ENCODE assay signal across 14 cellular contexts in the genomic region with DNA sequence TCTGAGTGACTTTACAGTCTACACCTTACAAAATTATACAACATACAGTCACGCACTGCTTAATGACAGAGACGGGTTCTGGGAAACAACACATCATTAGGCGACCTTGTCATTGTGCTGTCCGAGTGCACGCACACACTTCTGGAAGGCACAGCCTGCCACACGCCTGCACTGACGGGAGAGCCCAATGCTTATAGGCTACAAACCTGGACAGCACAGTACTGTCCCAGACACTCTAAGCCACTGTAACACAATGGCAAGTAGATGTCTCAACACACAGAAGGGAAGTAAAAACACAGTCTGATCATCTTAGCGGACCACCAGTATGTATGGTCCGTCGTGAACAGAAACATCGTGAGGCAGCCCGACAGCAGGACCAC. TPM values are rescaled to one million over a fixed set of nuclear protein-coding genes. Genes with fewer than 3 reads are reported as not detected.
DNase-seq lines count a peak whose midpoint lies in the region; ATAC-seq and TF ChIP-seq lines count a peak whose summit lies in the region.
"Had no signal": no experiment of that assay in that cellular context is flagged by ENCODE, and none has a peak within 500 bp of the region (broad histone marks: within the 10 kb centered on the region; RNA-seq: fewer than 3 reads in every experiment).

No MANE protein-coding gene starts in this region.

- peak overlapping the region; percentile 14 for H3K27ac Mint-ChIP-seq in CD4-positive, alpha-beta T cell
- H3K27ac Mint-ChIP-seq in WTC11 (peak overlapping the region; percentile 14; the same call in 1 of the 2 replicates), immature natural killer cell (peak overlapping the region; percentile 0 to 60 (median 47))
- H3K27ac Mint-ChIP-seq: B cell had no signal

- H3K27me3 ChIP-seq in CD4-positive, alpha-beta T cell (ENCODE audit: control insufficient read depth, insufficient read depth, low read length) = no peaks in the 10 kb centered on the region
- no peaks in the 10 kb centered on the region for H3K27me3 ChIP-seq in testis
- H3K27me3 ChIP-seq: BLaER1 treated with 17β-estradiol and CSF1 and Interleukin-3, amounts not matched to agents 10 nM and 100 nM had no signal

- no peaks in the 10 kb centered on the region for H3K36me3 ChIP-seq in testis (ENCODE audit: low read depth, missing control alignments)

- no peaks in the 10 kb centered on the region for H3K9me3 ChIP-seq in CD4-positive, alpha-beta T cell (ENCODE audit: control insufficient read depth, low read length)
- H3K9me3 ChIP-seq in testis = no peaks in the 10 kb centered on the region
- H3K9me3 ChIP-seq: BLaER1 treated with 17β-estradiol and CSF1 and Interleukin-3, amounts not matched to agents 10 nM and 100 nM; Caco-2 had no signal

- WGBS in testis, 2 donors = 96 to 97% methylated on average over 12 of the region's 12 CpGs

- peaks cover 7% of the 10 kb centered on the region for H3K4me1 ChIP-seq in testis
- H3K4me1 ChIP-seq: BLaER1 treated with 17β-estradiol and CSF1 and Interleukin-3, amounts not matched to agents 10 nM and 100 nM; Caco-2 had no signal

- H3K4me3 Mint-ChIP-seq in CD4-positive, alpha-beta T cell = no peak overlapping the region
- H3K4me3 Mint-ChIP-seq in WTC11 (no peak overlapping the region), immature natural killer cell (no peak overlapping the region)
- H3K4me3 Mint-ChIP-seq: B cell had no signal

- ATAC-seq in CD4-positive, alpha-beta T cell (ENCODE audit: poor library complexity) = no peak
- ATAC-seq in WTC11 = no peak
- ATAC-seq: HCT116 had no signal

- POLR2A ChIA-PET in CD4-positive, alpha-beta T cell (lab: Charles Lee) = no interaction called here
- POLR2A ChIA-PET in WTC11 (lab: Charles Lee) = no interaction called here

- H3K4me3 ChIP-seq in testis = no peak overlapping the region
- H3K4me3 ChIP-seq: BLaER1 treated with 17β-estradiol and CSF1 and Interleukin-3, amounts not matched to agents 10 nM and 100 nM had no signal

- H3K36me3 Mint-ChIP-seq in CD4-positive, alpha-beta T cell (ENCODE audit: low read depth) = peaks cover 33% of the 10 kb centered on the region
- H3K36me3 Mint-ChIP-seq in WTC11 = peaks cover 21% of the 10 kb centered on the region
- peaks cover 9 to 18% (median 18%) of the 10 kb centered on the region in 3 donors for H3K36me3 Mint-ChIP-seq in immature natural killer cell

- DNase-seq in CD4-positive, alpha-beta T cell = no peak
- DNase-seq in WTC11 (ENCODE audit: low spot score) (no peak), immature natural killer cell (no peak), testis (no peak), mesenteric fat pad (ENCODE audit: low spot score) (no peak), epidermal melanocyte (ENCODE audit: insufficient read length, low spot score) (no peak), G401 (ENCODE audit: low spot score) (no peak)
- DNase-seq: 8988T, Caco-2, GDM1, GOT3 had no signal

- in situ Hi-C loops in G401 (cut with HindIII; ENCODE audit: low sequenced_read_pairs) = no loop called here

- peaks cover 9% of the 10 kb centered on the region for H3K4me1 Mint-ChIP-seq in CD4-positive, alpha-beta T cell (ENCODE audit: low read depth)
- peaks cover 2% of the 10 kb centered on the region; the same call in 1 of the 2 replicates for H3K4me1 Mint-ChIP-seq in WTC11
- peaks cover 38 to 60% of the 10 kb centered on the region in 2 donors for H3K4me1 Mint-ChIP-seq in immature natural killer cell
- H3K4me1 Mint-ChIP-seq: B cell had no signal

- TF ChIP-seq CTCF in CD4-positive, alpha-beta T cell (IDR thresholded peaks at IDR 0.05) = no peak
- TF ChIP-seq CTCF in WTC11 (IDR thresholded peaks at IDR 0.05) = no peak
- no peak for TF ChIP-seq CTCF in testis (IDR thresholded peaks at IDR 0.05)

- TF ChIP-seq POLR2A in testis (IDR thresholded peaks at IDR 0.05) = no peak

- CTCF ChIA-PET in CD4-positive, alpha-beta T cell (lab: Charles Lee) = no interaction called here
- CTCF ChIA-PET in WTC11 (lab: Charles Lee) = no interaction called here

- no peaks in the 10 kb centered on the region for H3K9me3 Mint-ChIP-seq in CD4-positive, alpha-beta T cell
- H3K9me3 Mint-ChIP-seq in WTC11 (no peaks in the 10 kb centered on the region), immature natural killer cell (no peaks in the 10 kb centered on the region)

- no peaks in the 10 kb centered on the region for H3K27me3 Mint-ChIP-seq in CD4-positive, alpha-beta T cell
- H3K27me3 Mint-ChIP-seq in WTC11 (ENCODE audit: low read depth) = no peaks in the 10 kb centered on the region
- peaks cover 0 to 3% (median 2%) of the 10 kb centered on the region in 3 donors for H3K27me3 Mint-ChIP-seq in immature natural killer cell (ENCODE audit: low read depth in 3 of 3)
- H3K27me3 Mint-ChIP-seq: B cell had no signal

- intact Hi-C loops in CD4-positive, alpha-beta T cell (cut with DNase I, micrococcal nuclease) = no loop called here
- intact Hi-C loops in testis (cut with DNase I; ENCODE audit: low total_unique reads) = no loop called here

- no peak overlapping the region for H3K27ac ChIP-seq in CD4-positive, alpha-beta T cell (ENCODE audit: low read depth, low read length)
- no peak overlapping the region for H3K27ac ChIP-seq in testis
- H3K27ac ChIP-seq: BLaER1 treated with 17β-estradiol and CSF1 and Interleukin-3, amounts not matched to agents 10 nM and 100 nM had no signal

TF ChIP-seq in WTC11, 78 proteins besides CTCF, POLR2A, EP300 and RAD21:
- TF ChIP-seq ZNF121 (CRISPR knock-in tag; IDR thresholded peaks at IDR 0.05) = 0 out of 2 replicates have a peak, but pooled peaks have one; percentile 62
- TF ChIP-seq KAT7 (CRISPR knock-in tag; IDR thresholded peaks at IDR 0.05; ENCODE audit: borderline replicate concordance) = no peak
- TF ChIP-seq, protein P1, sequence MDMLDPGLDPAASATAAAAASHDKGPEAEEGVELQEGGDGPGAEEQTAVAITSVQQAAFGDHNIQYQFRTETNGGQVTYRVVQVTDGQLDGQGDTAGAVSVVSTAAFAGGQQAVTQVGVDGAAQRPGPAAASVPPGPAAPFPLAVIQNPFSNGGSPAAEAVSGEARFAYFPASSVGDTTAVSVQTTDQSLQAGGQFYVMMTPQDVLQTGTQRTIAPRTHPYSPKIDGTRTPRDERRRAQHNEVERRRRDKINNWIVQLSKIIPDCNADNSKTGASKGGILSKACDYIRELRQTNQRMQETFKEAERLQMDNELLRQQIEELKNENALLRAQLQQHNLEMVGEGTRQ (CRISPR knock-in tag; IDR thresholded peaks at IDR 0.05) = no peak

RNA-seq across cellular contexts. Expression of a gene that starts 29.8 kb away (rescaled TPM):
- 10 to 100 TPM; 41.4 to 43.0 TPM for total RNA-seq in CD4-positive, alpha-beta T cell
- 60.0 to 63.6 TPM (median 60.5 TPM) in 3 replicates for total RNA-seq in WTC11 (2021)
- 10 to 100 TPM; 52.0 to 70.0 (median 61.0) TPM for polyA plus RNA-seq in immature natural killer cell
- 100 to 1,000 TPM in 1 of 2 donors, 10 to 100 TPM in 1; 79.2 to 130 TPM for total RNA-seq in testis
- polyA plus RNA-seq in testis (ENCODE audit: insufficient read depth, low read depth, low replicate concordance) = 60.6 TPM
- total RNA-seq in mesenteric fat pad = 39.9 TPM
- 41.2 and 42.5 TPM in 2 replicates for total RNA-seq in G401 (2014; rRNA removed; shearing (Covaris generic))
